ENCODE assay signal across 1 cellular context in genomic region chr19:48489608-48490216, GRCh38.
TF ChIP-seq lines count a peak whose summit lies in the region.

No MANE protein-coding gene starts in this region.

TF ChIP-seq in endothelial cell of umbilical vein, 7 proteins besides CTCF, POLR2A, EP300 and RAD21 (continued from another document):
- TF ChIP-seq MYC (IDR thresholded peaks at IDR 0.05; ENCODE audit: low read depth, low read length) = no peak
- TF ChIP-seq FOS (IDR thresholded peaks at IDR 0.05; ENCODE audit: borderline replicate concordance, insufficient read depth, low read length) = no peak
- TF ChIP-seq POLR2AphosphoS5 (IDR thresholded peaks at IDR 0.05; ENCODE audit: insufficient read depth, low read depth, low read length) = no peak
